1 cellular context compared by ENCODE assay signal in the genomic region with DNA sequence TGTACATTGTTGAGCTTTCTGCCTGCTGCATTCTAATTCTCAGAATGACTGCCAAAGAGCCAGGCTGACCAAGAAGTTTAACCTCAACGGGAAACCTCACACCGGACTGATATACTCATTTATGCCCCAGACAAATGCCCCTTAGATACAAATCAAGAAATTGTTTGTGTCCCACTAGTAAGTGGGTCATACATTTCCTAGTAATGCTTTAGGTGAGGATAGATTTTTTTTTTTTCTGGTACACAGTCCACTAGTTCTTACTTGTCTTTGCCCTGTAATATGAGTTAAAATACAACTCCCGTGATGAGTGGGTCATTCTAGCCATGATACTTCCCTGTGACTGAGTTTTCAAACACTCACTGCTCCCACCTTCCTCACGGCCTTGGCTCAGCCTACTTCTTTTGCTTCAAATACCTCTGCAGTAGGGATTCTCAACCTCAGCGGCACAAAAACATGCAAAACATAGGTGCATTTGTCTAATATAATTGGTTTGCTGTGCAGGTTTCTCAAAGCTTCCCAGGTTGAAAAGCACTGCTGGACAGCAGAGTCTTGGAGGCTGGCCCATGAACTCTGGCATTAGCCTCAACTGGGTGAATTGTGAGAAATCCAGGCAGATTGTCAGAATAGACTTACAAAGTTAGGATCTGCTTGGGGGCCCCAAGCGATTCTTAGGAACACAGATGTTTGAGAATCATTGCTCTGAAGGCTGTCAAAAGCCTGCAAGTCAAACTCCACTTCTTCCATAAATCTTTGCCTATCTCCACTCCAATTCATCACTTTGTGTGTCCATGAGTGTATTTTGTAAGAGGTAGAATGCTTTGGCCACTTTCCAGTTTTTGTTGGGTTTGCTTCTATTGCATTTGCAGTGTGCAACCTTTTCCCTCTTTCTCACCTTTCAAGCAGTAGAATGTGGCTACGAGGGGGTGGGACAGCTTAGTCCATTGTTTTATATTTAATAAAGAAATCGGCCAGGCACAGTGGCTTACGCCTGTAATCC.
TF ChIP-seq lines count a peak whose summit lies in the region.

No MANE protein-coding gene starts in this region.

TF ChIP-seq in K562, 482 proteins besides CTCF, POLR2A, EP300 and RAD21:
- 0 out of 2 replicates have a peak, but pooled peaks have one; percentile 26 for TF ChIP-seq NFIC (IDR thresholded peaks at IDR 0.05)
- TF ChIP-seq, protein P1, sequence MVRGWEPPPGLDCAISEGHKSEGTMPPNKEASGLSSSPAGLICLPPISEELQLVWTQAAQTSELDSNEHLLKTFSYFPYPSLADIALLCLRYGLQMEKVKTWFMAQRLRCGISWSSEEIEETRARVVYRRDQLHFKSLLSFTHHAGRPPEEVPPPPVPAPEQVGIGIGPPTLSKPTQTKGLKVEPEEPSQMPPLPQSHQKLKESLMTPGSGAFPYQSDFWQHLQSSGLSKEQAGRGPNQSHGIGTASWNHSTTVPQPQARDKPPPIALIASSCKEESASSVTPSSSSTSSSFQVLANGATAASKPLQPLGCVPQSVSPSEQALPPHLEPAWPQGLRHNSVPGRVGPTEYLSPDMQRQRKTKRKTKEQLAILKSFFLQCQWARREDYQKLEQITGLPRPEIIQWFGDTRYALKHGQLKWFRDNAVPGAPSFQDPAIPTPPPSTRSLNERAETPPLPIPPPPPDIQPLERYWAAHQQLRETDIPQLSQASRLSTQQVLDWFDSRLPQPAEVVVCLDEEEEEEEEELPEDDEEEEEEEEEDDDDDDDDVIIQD (CRISPR knock-in tag; IDR thresholded peaks at IDR 0.05) = no peak
- TF ChIP-seq ZNF644 (tag; IDR thresholded peaks at IDR 0.05; ENCODE audit: low read depth) = no peak
- TF ChIP-seq MAFK (IDR thresholded peaks at IDR 0.05; ENCODE audit: low read length) = no peak
- TF ChIP-seq, protein P2, sequence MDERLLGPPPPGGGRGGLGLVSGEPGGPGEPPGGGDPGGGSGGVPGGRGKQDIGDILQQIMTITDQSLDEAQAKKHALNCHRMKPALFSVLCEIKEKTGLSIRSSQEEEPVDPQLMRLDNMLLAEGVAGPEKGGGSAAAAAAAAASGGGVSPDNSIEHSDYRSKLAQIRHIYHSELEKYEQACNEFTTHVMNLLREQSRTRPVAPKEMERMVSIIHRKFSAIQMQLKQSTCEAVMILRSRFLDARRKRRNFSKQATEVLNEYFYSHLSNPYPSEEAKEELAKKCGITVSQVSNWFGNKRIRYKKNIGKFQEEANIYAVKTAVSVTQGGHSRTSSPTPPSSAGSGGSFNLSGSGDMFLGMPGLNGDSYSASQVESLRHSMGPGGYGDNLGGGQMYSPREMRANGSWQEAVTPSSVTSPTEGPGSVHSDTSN (CRISPR knock-in tag; IDR thresholded peaks at IDR 0.05; ENCODE audit: low read depth) = no peak
- TF ChIP-seq, protein P2 (tag; conservative IDR thresholded peaks at IDR 0.05; ENCODE audit: low read depth) = peak; percentile 84
